1 cellular context compared by ENCODE assay signal in genomic region chr1:231235526-231235925, GRCh38.
TF ChIP-seq lines count a peak whose summit lies in the region.

No MANE protein-coding gene starts in this region.

TF ChIP-seq in liver, 16 proteins besides CTCF, POLR2A, EP300 and RAD21 (continued from another document):
- TF ChIP-seq, protein P1, sequence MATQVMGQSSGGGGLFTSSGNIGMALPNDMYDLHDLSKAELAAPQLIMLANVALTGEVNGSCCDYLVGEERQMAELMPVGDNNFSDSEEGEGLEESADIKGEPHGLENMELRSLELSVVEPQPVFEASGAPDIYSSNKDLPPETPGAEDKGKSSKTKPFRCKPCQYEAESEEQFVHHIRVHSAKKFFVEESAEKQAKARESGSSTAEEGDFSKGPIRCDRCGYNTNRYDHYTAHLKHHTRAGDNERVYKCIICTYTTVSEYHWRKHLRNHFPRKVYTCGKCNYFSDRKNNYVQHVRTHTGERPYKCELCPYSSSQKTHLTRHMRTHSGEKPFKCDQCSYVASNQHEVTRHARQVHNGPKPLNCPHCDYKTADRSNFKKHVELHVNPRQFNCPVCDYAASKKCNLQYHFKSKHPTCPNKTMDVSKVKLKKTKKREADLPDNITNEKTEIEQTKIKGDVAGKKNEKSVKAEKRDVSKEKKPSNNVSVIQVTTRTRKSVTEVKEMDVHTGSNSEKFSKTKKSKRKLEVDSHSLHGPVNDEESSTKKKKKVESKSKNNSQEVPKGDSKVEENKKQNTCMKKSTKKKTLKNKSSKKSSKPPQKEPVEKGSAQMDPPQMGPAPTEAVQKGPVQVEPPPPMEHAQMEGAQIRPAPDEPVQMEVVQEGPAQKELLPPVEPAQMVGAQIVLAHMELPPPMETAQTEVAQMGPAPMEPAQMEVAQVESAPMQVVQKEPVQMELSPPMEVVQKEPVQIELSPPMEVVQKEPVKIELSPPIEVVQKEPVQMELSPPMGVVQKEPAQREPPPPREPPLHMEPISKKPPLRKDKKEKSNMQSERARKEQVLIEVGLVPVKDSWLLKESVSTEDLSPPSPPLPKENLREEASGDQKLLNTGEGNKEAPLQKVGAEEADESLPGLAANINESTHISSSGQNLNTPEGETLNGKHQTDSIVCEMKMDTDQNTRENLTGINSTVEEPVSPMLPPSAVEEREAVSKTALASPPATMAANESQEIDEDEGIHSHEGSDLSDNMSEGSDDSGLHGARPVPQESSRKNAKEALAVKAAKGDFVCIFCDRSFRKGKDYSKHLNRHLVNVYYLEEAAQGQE (IDR thresholded peaks at IDR 0.05): no peak
- TF ChIP-seq HNF4A (conservative IDR thresholded peaks at IDR 0.05): no peak
- TF ChIP-seq MAX (IDR thresholded peaks at IDR 0.05): no peak
- no peak for TF ChIP-seq SP1 (IDR thresholded peaks at IDR 0.05)
- TF ChIP-seq FOXA2 (IDR thresholded peaks at IDR 0.05): no peak
